Comparison of ENCODE assay signal across 17 cellular contexts in the genomic region with DNA sequence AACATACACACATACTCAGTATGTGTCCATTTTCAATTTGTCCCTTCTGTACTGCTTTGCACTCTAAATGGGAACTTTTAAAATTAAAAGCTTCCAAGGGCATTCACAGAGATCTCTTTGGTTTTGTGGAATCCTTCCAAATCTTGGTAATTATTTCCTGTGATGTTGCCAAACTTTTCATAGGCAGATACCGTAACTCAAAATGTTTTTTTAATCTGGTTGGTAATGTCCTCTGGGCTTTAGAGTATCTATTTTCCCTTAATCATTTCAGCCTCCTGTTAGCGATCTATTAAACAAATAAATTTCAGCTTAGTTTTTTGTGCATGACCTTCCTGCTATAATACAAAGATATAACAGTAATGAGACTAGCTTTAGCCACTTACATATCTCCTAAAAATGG.
"Had no signal": no experiment of that assay in that cellular context is flagged by ENCODE, and none has a peak within 500 bp of the region (broad histone marks: within the 10 kb centered on the region; RNA-seq: fewer than 3 reads in every experiment).

No MANE protein-coding gene starts in this region.

- DNase-seq: activated CD4-positive, alpha-beta T cell treated with anti-CD3 and anti-CD28 coated beads for 4 hours; activated CD8-positive, alpha-beta memory T cell treated with anti-CD3 and anti-CD28 coated beads, Interleukin-2, amount 50 U/mL, for 48 hours; activated CD8-positive, alpha-beta T cell treated with anti-CD3 and anti-CD28 coated beads, Interleukin-2, amount 10 ng/mL, durations not matched to agents 7 days and 5 days; activated naive CD8-positive, alpha-beta T cell treated with anti-CD3 and anti-CD28 coated beads, Interleukin-2, amount 10 ng/mL, durations not matched to agents 7 days and 5 days; aorta; effector CD8-positive, alpha-beta T cell; foreskin keratinocyte; head of caudate nucleus; kidney; left ventricle myocardium superior; retina; stomach; T-helper 1 cell; uterus; WERI-Rb-1 had no signal

- H3K4me1 ChIP-seq: neural progenitor cell, parathyroid adenoma, uterus had no signal

- H3K9ac ChIP-seq: neural progenitor cell, parathyroid adenoma had no signal

- H3K9me3 Mint-ChIP-seq: activated naive CD8-positive, alpha-beta T cell treated with anti-CD3 and anti-CD28 coated beads, Interleukin-2, amount 10 ng/mL, durations not matched to agents 7 days and 5 days had no signal

- ATAC-seq: activated CD8-positive, alpha-beta T cell treated with anti-CD3 and anti-CD28 coated beads, Interleukin-2, amount 10 ng/mL, durations not matched to agents 7 days and 5 days; foreskin keratinocyte; left ventricle myocardium superior had no signal

- H3K27ac Mint-ChIP-seq: activated CD8-positive, alpha-beta T cell treated with anti-CD3 and anti-CD28 coated beads, Interleukin-2, amount 10 ng/mL, durations not matched to agents 7 days and 5 days; activated naive CD8-positive, alpha-beta T cell treated with anti-CD3 and anti-CD28 coated beads, Interleukin-2, amount 10 ng/mL, durations not matched to agents 7 days and 5 days; neural progenitor cell had no signal

- H3K9me3 ChIP-seq: stomach, uterus had no signal

- H3K27ac ChIP-seq: foreskin keratinocyte, neural progenitor cell, parathyroid adenoma, stomach, uterus, WERI-Rb-1 had no signal

- H3K36me3 Mint-ChIP-seq: activated naive CD8-positive, alpha-beta T cell treated with anti-CD3 and anti-CD28 coated beads, Interleukin-2, amount 10 ng/mL, durations not matched to agents 7 days and 5 days had no signal

- H3K27me3 ChIP-seq: foreskin keratinocyte, neural progenitor cell, stomach, uterus had no signal

- H3K4me3 ChIP-seq: neural progenitor cell, stomach, uterus had no signal

- H3K4me3 Mint-ChIP-seq: activated CD8-positive, alpha-beta T cell treated with anti-CD3 and anti-CD28 coated beads, Interleukin-2, amount 10 ng/mL, durations not matched to agents 7 days and 5 days; activated naive CD8-positive, alpha-beta T cell treated with anti-CD3 and anti-CD28 coated beads, Interleukin-2, amount 10 ng/mL, durations not matched to agents 7 days and 5 days; neural progenitor cell had no signal

- H3K36me3 ChIP-seq: neural progenitor cell, uterus, WERI-Rb-1 had no signal

- H3K4me1 Mint-ChIP-seq: activated naive CD8-positive, alpha-beta T cell treated with anti-CD3 and anti-CD28 coated beads, Interleukin-2, amount 10 ng/mL, durations not matched to agents 7 days and 5 days had no signal
